In the genomic region with DNA sequence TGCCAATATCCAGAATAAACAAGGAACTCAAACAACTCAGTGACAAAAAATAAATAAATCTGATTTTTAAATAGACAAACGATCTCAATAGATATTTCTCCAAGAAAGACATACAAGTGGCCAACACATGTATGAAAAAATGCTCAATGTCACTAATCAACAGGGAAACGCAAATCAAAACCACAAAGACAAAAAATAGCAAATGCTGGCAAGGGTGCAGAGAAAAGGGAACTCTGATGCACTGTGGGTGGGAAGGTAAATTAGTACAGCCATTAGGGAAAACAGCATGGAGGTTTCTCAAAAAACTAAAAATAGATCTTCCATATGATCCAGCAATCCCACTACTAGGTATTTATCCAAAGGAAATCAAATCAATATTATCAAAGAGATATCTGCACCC, we compare ENCODE assay signal across 13 cellular contexts.
"Had no signal": no experiment of that assay in that cellular context is flagged by ENCODE, and none has a peak within 500 bp of the region (broad histone marks: within the 10 kb centered on the region; RNA-seq: fewer than 3 reads in every experiment).

No MANE protein-coding gene starts in this region.

- H3K27me3 ChIP-seq: brain microvascular endothelial cell had no signal

- DNase-seq: activated CD4-positive, alpha-beta T cell treated with anti-CD3 and anti-CD28 coated beads for 48 hours; amniotic stem cell; brain microvascular endothelial cell; cerebellar nuclear complex; endodermal cell; stimulated activated CD4-positive, alpha-beta T cell treated with anti-CD3 and anti-CD28 coated beads, Interleukin-15, amount 100 ng/mL, for 24 hours; stimulated activated CD4-positive, alpha-beta T cell treated with anti-CD3 and anti-CD28 coated beads, Interleukin-4, amount 100 ng/mL, for 24 hours; stimulated activated naive CD8-positive, alpha-beta T cell treated with anti-CD3 and anti-CD28 coated beads, Interleukin-15, amount 100 ng/mL, for 72 hours had no signal

- H3K9me3 Mint-ChIP-seq: activated naive CD4-positive, alpha-beta T cell treated with anti-CD3 and anti-CD28 coated beads, Interleukin-2, amount 50 U/mL, for 72 hours; activated T-helper 17 cell treated with anti-CD3 and anti-CD28 coated beads, Interleukin-2, amount 50 U/mL, for 72 hours; endodermal cell; stimulated activated naive CD8-positive, alpha-beta T cell treated with anti-CD3 and anti-CD28 coated beads, Interleukin-15, amount 100 ng/mL, for 72 hours had no signal

- H3K27ac ChIP-seq: brain microvascular endothelial cell, parathyroid adenoma, thoracic aorta had no signal

- H3K4me3 ChIP-seq: thoracic aorta had no signal

- H3K27ac Mint-ChIP-seq: activated naive CD4-positive, alpha-beta T cell treated with anti-CD3 and anti-CD28 coated beads, Interleukin-2, amount 50 U/mL, for 72 hours; activated T-helper 17 cell treated with anti-CD3 and anti-CD28 coated beads, Interleukin-2, amount 50 U/mL, for 72 hours; endodermal cell; stimulated activated naive CD8-positive, alpha-beta T cell treated with anti-CD3 and anti-CD28 coated beads, Interleukin-15, amount 100 ng/mL, for 72 hours had no signal

- H3K36me3 ChIP-seq: thoracic aorta had no signal

- ATAC-seq: activated naive CD4-positive, alpha-beta T cell treated with anti-CD3 and anti-CD28 coated beads, Interleukin-2, amount 50 U/mL, for 72 hours; activated T-helper 17 cell treated with anti-CD3 and anti-CD28 coated beads, Interleukin-2, amount 50 U/mL, for 72 hours; stimulated activated naive CD8-positive, alpha-beta T cell treated with anti-CD3 and anti-CD28 coated beads, Interleukin-15, amount 100 ng/mL, for 72 hours; WTC11 had no signal

- H3K9me3 ChIP-seq: thoracic aorta had no signal

- H2AFZ ChIP-seq: parathyroid adenoma had no signal

- H3K4me3 Mint-ChIP-seq: endodermal cell; stimulated activated naive CD8-positive, alpha-beta T cell treated with anti-CD3 and anti-CD28 coated beads, Interleukin-15, amount 100 ng/mL, for 72 hours; WTC11 had no signal

- H3K27me3 Mint-ChIP-seq: activated T-helper 17 cell treated with anti-CD3 and anti-CD28 coated beads, Interleukin-2, amount 50 U/mL, for 72 hours; stimulated activated naive CD8-positive, alpha-beta T cell treated with anti-CD3 and anti-CD28 coated beads, Interleukin-15, amount 100 ng/mL, for 72 hours had no signal

- H3K4me1 ChIP-seq: parathyroid adenoma had no signal
